Comparison of ENCODE assay signal across 30 cellular contexts in the genomic region with DNA sequence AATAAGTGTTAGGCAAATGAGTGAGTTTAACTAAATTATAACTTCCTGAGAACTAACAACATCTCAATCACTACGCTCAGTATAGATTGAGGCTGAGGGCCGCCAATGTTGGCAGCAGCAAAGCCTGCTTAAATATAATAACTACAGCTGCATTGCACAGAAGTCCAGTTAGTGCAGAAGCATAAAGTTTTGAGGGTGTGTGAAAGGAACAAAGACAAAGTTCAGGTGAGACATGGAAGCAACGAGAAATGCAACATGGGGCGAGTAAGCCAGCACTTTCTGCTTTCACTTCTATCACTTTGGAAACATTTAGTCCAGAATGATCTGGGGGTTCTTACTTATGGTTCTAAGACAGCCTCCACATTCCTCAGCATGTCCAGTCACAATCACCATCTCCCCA.
"Had no signal": no experiment of that assay in that cellular context is flagged by ENCODE, and none has a peak within 500 bp of the region (broad histone marks: within the 10 kb centered on the region; RNA-seq: fewer than 3 reads in every experiment).

No MANE protein-coding gene starts in this region.

- ATAC-seq: activated CD8-positive, alpha-beta memory T cell treated with anti-CD3 and anti-CD28 coated beads, Interleukin-2, amount 10 ng/mL, durations not matched to agents 7 days and 5 days; activated CD8-positive, alpha-beta T cell treated with anti-CD3 and anti-CD28 coated beads, Interleukin-2, amount 10 ng/mL, durations not matched to agents 7 days and 5 days; activated naive CD8-positive, alpha-beta T cell treated with anti-CD3 and anti-CD28 coated beads, Interleukin-2, amount 50 U/mL, for 24 hours; T-cell had no signal

- H3K27me3 ChIP-seq: ascending aorta, brain microvascular endothelial cell, breast epithelium had no signal

- H3K9me3 ChIP-seq: ascending aorta, breast epithelium had no signal

- DNase-seq: activated B cell treated with CpG ODN at 0.5 μM for 24 hours; activated CD4-positive, alpha-beta memory T cell treated with anti-CD3 and anti-CD28 coated beads for 36 hours; activated CD4-positive, alpha-beta T cell treated with anti-CD3 and anti-CD28 coated beads for 4 hours; activated CD4-positive, alpha-beta T cell treated with anti-CD3 and anti-CD28 coated beads, Interleukin-2, amount 10 ng/mL, durations not matched to agents 24 days and 14 days; activated CD4-positive, alpha-beta T cell treated with anti-CD3 and anti-CD28 coated beads, Interleukin-2, amount 50 U/mL, for 1 hour; activated CD4-positive, alpha-beta T cell treated with anti-CD3 and anti-CD28 coated beads, Interleukin-2, amount 50 U/mL, for 4 hours; activated CD4-positive, CD25-positive, alpha-beta regulatory T cell treated with anti-CD3 and anti-CD28 coated beads, Interleukin-2, amount 50 U/mL, for 72 hours; activated CD8-positive, alpha-beta memory T cell treated with anti-CD3 and anti-CD28 coated beads for 24 hours; activated CD8-positive, alpha-beta memory T cell treated with anti-CD3 and anti-CD28 coated beads, Interleukin-2, amount 10 ng/mL, durations not matched to agents 7 days and 5 days; activated CD8-positive, alpha-beta memory T cell treated with anti-CD3 and anti-CD28 coated beads, Interleukin-2, amount 50 U/mL, for 48 hours; activated CD8-positive, alpha-beta T cell treated with anti-CD3 and anti-CD28 coated beads, Interleukin-2, amount 10 ng/mL, durations not matched to agents 7 days and 5 days; activated effector memory CD4-positive, alpha-beta T cell treated with Interleukin-2 at 50 U/mL for 16 hours; activated gamma-delta T cell; activated naive CD4-positive, alpha-beta T cell treated with anti-CD3 and anti-CD28 coated beads, Interleukin-2, amount 10 ng/mL, durations not matched to agents 7 days and 5 days; activated naive CD4-positive, alpha-beta T cell treated with Interleukin-2 at 50 U/mL for 16 hours; activated naive CD8-positive, alpha-beta T cell treated with anti-CD3 and anti-CD28 coated beads, Interleukin-2, amount 10 ng/mL, durations not matched to agents 7 days and 5 days; activated naive CD8-positive, alpha-beta T cell treated with anti-CD3 and anti-CD28 coated beads, Interleukin-2, amount 50 U/mL, for 24 hours; activated T-cell treated with anti-CD3 and anti-CD28 coated beads, Interleukin-2, amount 50 U/mL, for 24 hours; activated T-cell treated with anti-CD3 and anti-CD28 coated beads, Interleukin-2, amount 50 U/mL, for 48 hours; amygdala; anterior cingulate cortex; brain microvascular endothelial cell; central memory CD4-positive, alpha-beta T cell; T-cell; T-helper 2 cell; T-helper 9 cell had no signal

- H3K27ac ChIP-seq: ascending aorta, brain microvascular endothelial cell, breast epithelium, VCaP had no signal

- H3K36me3 ChIP-seq: ascending aorta, brain microvascular endothelial cell, breast epithelium had no signal

- H3K4me1 ChIP-seq: ascending aorta, breast epithelium had no signal

- H3K4me3 ChIP-seq: ascending aorta, breast epithelium had no signal

- FAIRE-seq: TTC549 had no signal
